Comparison of ENCODE assay signal across 1 cellular context in the genomic region with DNA sequence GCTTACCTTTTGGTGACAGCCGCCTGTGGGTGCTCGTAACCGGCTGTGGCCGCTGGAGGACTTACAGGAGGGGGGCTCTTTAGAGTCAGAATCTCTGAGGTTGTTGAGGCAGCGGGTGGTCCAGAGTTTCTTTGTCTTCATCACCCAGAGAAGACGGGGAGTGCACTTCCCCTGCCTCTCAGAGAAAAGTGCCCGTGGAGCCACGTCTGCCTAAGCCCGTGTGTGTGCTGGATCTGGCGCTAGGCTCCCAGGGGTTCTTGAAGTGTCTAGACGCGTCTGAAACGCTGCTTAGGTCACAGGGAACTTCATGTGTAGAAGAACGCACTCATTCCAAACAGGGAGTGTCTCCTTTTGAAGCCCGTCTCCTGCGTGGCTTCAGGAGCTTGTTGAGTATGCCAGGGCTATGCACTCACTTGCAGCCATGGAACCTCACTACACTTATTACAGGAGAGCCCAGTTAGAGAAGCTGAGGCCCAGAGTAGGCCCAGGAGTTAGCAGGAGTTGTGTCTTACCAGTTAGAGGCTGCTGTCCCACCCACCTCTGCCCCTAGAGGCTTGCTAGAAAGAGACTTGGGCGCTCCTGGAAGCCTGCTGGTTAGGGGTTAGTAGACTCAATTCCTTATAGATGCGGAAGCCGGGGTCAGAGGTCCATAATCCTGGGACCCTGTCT.
TF ChIP-seq lines count a peak whose summit lies in the region.

No MANE protein-coding gene starts in this region.

TF ChIP-seq in K562, 482 proteins besides CTCF, POLR2A, EP300 and RAD21:
- TF ChIP-seq, protein P1, sequence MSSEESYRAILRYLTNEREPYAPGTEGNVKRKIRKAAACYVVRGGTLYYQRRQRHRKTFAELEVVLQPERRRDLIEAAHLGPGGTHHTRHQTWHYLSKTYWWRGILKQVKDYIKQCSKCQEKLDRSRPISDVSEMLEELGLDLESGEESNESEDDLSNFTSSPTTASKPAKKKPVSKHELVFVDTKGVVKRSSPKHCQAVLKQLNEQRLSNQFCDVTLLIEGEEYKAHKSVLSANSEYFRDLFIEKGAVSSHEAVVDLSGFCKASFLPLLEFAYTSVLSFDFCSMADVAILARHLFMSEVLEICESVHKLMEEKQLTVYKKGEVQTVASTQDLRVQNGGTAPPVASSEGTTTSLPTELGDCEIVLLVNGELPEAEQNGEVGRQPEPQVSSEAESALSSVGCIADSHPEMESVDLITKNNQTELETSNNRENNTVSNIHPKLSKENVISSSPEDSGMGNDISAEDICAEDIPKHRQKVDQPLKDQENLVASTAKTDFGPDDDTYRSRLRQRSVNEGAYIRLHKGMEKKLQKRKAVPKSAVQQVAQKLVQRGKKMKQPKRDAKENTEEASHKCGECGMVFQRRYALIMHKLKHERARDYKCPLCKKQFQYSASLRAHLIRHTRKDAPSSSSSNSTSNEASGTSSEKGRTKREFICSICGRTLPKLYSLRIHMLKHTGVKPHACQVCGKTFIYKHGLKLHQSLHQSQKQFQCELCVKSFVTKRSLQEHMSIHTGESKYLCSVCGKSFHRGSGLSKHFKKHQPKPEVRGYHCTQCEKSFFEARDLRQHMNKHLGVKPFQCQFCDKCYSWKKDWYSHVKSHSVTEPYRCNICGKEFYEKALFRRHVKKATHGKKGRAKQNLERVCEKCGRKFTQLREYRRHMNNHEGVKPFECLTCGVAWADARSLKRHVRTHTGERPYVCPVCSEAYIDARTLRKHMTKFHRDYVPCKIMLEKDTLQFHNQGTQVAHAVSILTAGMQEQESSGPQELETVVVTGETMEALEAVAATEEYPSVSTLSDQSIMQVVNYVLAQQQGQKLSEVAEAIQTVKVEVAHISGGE (CRISPR knock-in tag; IDR thresholded peaks at IDR 0.05), result 0 out of 6 replicates have a peak, but pooled peaks of 1 of the 3 experiments have one; percentile 21
- TF ChIP-seq, protein P2, sequence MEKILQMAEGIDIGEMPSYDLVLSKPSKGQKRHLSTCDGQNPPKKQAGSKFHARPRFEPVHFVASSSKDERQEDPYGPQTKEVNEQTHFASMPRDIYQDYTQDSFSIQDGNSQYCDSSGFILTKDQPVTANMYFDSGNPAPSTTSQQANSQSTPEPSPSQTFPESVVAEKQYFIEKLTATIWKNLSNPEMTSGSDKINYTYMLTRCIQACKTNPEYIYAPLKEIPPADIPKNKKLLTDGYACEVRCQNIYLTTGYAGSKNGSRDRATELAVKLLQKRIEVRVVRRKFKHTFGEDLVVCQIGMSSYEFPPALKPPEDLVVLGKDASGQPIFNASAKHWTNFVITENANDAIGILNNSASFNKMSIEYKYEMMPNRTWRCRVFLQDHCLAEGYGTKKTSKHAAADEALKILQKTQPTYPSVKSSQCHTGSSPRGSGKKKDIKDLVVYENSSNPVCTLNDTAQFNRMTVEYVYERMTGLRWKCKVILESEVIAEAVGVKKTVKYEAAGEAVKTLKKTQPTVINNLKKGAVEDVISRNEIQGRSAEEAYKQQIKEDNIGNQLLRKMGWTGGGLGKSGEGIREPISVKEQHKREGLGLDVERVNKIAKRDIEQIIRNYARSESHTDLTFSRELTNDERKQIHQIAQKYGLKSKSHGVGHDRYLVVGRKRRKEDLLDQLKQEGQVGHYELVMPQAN (IDR thresholded peaks at IDR 0.05; ENCODE audit: borderline replicate concordance), result 0 out of 2 replicates have a peak, but pooled peaks have one; percentile 2
- TF ChIP-seq MCM2 (IDR thresholded peaks at IDR 0.05; ENCODE audit: low read depth) (no peak), DPF2 (IDR thresholded peaks at IDR 0.05) (no peak), KDM1A (IDR thresholded peaks at IDR 0.05) (no peak)
- TF ChIP-seq, protein P3, sequence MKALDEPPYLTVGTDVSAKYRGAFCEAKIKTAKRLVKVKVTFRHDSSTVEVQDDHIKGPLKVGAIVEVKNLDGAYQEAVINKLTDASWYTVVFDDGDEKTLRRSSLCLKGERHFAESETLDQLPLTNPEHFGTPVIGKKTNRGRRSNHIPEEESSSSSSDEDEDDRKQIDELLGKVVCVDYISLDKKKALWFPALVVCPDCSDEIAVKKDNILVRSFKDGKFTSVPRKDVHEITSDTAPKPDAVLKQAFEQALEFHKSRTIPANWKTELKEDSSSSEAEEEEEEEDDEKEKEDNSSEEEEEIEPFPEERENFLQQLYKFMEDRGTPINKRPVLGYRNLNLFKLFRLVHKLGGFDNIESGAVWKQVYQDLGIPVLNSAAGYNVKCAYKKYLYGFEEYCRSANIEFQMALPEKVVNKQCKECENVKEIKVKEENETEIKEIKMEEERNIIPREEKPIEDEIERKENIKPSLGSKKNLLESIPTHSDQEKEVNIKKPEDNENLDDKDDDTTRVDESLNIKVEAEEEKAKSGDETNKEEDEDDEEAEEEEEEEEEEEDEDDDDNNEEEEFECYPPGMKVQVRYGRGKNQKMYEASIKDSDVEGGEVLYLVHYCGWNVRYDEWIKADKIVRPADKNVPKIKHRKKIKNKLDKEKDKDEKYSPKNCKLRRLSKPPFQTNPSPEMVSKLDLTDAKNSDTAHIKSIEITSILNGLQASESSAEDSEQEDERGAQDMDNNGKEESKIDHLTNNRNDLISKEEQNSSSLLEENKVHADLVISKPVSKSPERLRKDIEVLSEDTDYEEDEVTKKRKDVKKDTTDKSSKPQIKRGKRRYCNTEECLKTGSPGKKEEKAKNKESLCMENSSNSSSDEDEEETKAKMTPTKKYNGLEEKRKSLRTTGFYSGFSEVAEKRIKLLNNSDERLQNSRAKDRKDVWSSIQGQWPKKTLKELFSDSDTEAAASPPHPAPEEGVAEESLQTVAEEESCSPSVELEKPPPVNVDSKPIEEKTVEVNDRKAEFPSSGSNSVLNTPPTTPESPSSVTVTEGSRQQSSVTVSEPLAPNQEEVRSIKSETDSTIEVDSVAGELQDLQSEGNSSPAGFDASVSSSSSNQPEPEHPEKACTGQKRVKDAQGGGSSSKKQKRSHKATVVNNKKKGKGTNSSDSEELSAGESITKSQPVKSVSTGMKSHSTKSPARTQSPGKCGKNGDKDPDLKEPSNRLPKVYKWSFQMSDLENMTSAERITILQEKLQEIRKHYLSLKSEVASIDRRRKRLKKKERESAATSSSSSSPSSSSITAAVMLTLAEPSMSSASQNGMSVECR (CRISPR knock-in tag; IDR thresholded peaks at IDR 0.05), result 0 out of 2 replicates have a peak, but pooled peaks have one; percentile 6
TF ChIP-seq in K562: peak in this region for 3.
